Comparison of ENCODE assay signal across 1 cellular context in the genomic region with DNA sequence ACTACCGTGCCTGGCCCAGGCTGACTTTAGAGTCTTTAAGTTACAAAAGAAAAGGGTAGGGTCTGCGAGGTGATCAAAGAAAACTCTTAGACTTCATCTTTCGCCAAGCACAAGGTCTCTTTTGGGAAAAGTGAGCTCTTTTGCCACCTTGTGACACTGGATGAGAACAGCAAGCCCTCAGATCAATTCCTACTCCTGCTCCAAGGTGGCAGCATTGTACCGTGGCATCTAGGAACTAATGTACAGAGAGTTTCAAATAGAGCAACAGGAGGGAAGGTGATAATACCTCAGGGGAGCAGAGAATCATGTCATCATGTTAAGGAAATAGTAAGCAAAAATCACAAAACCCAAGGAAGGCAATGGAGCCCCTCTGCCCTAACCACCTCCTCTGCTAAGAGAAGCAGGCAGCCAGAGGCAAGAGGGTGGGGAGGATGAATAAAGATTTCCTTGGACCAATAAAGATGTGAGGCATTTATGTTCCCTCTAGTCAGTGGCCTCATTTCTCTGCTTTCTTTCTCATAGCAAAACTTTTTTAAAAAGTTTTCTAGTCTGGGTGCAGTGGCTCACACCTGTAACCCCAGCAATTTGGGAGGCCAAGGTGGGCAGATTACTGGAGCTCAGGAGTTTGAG.
A peak's percentile ranks its signal among the peaks of the same experiment; 100 is the strongest.
TF ChIP-seq lines count a peak whose summit lies in the region.

No MANE protein-coding gene starts in this region.

TF ChIP-seq in HepG2, 621 proteins besides CTCF, POLR2A, EP300 and RAD21 (continued from another document and continues in another):
- TF ChIP-seq, protein P1, sequence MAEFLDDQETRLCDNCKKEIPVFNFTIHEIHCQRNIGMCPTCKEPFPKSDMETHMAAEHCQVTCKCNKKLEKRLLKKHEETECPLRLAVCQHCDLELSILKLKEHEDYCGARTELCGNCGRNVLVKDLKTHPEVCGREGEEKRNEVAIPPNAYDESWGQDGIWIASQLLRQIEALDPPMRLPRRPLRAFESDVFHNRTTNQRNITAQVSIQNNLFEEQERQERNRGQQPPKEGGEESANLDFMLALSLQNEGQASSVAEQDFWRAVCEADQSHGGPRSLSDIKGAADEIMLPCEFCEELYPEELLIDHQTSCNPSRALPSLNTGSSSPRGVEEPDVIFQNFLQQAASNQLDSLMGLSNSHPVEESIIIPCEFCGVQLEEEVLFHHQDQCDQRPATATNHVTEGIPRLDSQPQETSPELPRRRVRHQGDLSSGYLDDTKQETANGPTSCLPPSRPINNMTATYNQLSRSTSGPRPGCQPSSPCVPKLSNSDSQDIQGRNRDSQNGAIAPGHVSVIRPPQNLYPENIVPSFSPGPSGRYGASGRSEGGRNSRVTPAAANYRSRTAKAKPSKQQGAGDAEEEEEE (CRISPR knock-in tag; IDR thresholded peaks at IDR 0.05; ENCODE audit: borderline replicate concordance): no peak
- TF ChIP-seq ZNF782 (CRISPR knock-in tag; IDR thresholded peaks at IDR 0.05; ENCODE audit: borderline replicate concordance) (no peak), PHF20 (CRISPR knock-in tag; IDR thresholded peaks at IDR 0.05) (no peak), HOXA3 (CRISPR knock-in tag; IDR thresholded peaks at IDR 0.05) (peak; percentile 43; the same call in 1 of the 2 replicates), ZNF746 (CRISPR knock-in tag; IDR thresholded peaks at IDR 0.05) (no peak), BRD4 (CRISPR knock-in tag; IDR thresholded peaks at IDR 0.05) (no peak), YEATS4 (CRISPR knock-in tag; IDR thresholded peaks at IDR 0.05; ENCODE audit: borderline replicate concordance) (no peak), ZNF598 (CRISPR knock-in tag; IDR thresholded peaks at IDR 0.05; ENCODE audit: borderline replicate concordance) (no peak), ZBTB10 (CRISPR knock-in tag; IDR thresholded peaks at IDR 0.05; ENCODE audit: borderline replicate concordance) (no peak), SP5 (CRISPR knock-in tag; IDR thresholded peaks at IDR 0.05; ENCODE audit: borderline replicate concordance, low read depth) (no peak), DNMT3B (CRISPR knock-in tag; conservative IDR thresholded peaks at IDR 0.05) (no peak), GATAD2A (CRISPR knock-in tag; IDR thresholded peaks at IDR 0.05) (peak; percentile 52), ZNF343 (CRISPR knock-in tag; IDR thresholded peaks at IDR 0.05) (no peak), ZBTB26 (CRISPR knock-in tag; IDR thresholded peaks at IDR 0.05; ENCODE audit: borderline replicate concordance) (no peak), ZFX (CRISPR knock-in tag; IDR thresholded peaks at IDR 0.05; ENCODE audit: low read depth) (no peak), HNRNPK (IDR thresholded peaks at IDR 0.05; ENCODE audit: low read depth, low read length, poor library complexity, severe bottlenecking) (no peak), HOMEZ (CRISPR knock-in tag; IDR thresholded peaks at IDR 0.05; ENCODE audit: low read depth) (no peak), SOX5 (CRISPR knock-in tag; IDR thresholded peaks at IDR 0.05; ENCODE audit: borderline replicate concordance) (no peak), SAP130 (CRISPR knock-in tag; IDR thresholded peaks at IDR 0.05; ENCODE audit: low read depth) (peak; percentile 40; the same call in 1 of the 2 replicates), ZIK1 (CRISPR knock-in tag; IDR thresholded peaks at IDR 0.05; ENCODE audit: borderline replicate concordance, low read depth) (no peak), ATF7-NPFF (CRISPR knock-in tag; IDR thresholded peaks at IDR 0.05; ENCODE audit: low read depth) (no peak), ZNF790 (CRISPR knock-in tag; IDR thresholded peaks at IDR 0.05; ENCODE audit: borderline replicate concordance) (no peak), PHB2 (IDR thresholded peaks at IDR 0.05; ENCODE audit: partially characterized antibody) (no peak), NR1H2 (CRISPR knock-in tag; IDR thresholded peaks at IDR 0.05; ENCODE audit: borderline replicate concordance, low read depth) (no peak), NR2F6 (IDR thresholded peaks at IDR 0.05) (no peak), NR2F6 (CRISPR knock-in tag; IDR thresholded peaks at IDR 0.05) (peak; percentile 31; the same call in 1 of the 2 replicates), HCFC1 (IDR thresholded peaks at IDR 0.05; ENCODE audit: low read depth, low read length) (no peak), TFDP1 (CRISPR knock-in tag; IDR thresholded peaks at IDR 0.05; ENCODE audit: borderline replicate concordance) (no peak), FOXK2 (IDR thresholded peaks at IDR 0.05) (no peak), NFIB (CRISPR knock-in tag; IDR thresholded peaks at IDR 0.05; ENCODE audit: borderline replicate concordance) (no peak), ZNF816 (CRISPR knock-in tag; IDR thresholded peaks at IDR 0.05; ENCODE audit: borderline replicate concordance) (no peak), RFX5 (IDR thresholded peaks at IDR 0.05; ENCODE audit: low read depth, low read length) (no peak), ZFY (CRISPR knock-in tag; IDR thresholded peaks at IDR 0.05) (0 out of 2 replicates have a peak, but pooled peaks have one; percentile 14), SOX13 (IDR thresholded peaks at IDR 0.05) (no peak), SOX13 (CRISPR knock-in tag; conservative IDR thresholded peaks at IDR 0.05 in 1 of 2, IDR thresholded peaks at IDR 0.05 in 1 of 2) (no peak), HOXD1 (CRISPR knock-in tag; IDR thresholded peaks at IDR 0.05) (no peak), TSC22D2 (CRISPR knock-in tag; IDR thresholded peaks at IDR 0.05; ENCODE audit: borderline replicate concordance) (no peak), PBX2 (CRISPR knock-in tag; IDR thresholded peaks at IDR 0.05) (no peak), ZNF260 (CRISPR knock-in tag; IDR thresholded peaks at IDR 0.05; ENCODE audit: borderline replicate concordance, low read depth) (no peak), BHLHE40 (IDR thresholded peaks at IDR 0.05; ENCODE audit: low read length) (no peak), E2F2 (CRISPR knock-in tag; IDR thresholded peaks at IDR 0.05; ENCODE audit: borderline replicate concordance) (no peak), NFE2L2 (IDR thresholded peaks at IDR 0.05; ENCODE audit: low read length) (no peak), TP53 (CRISPR knock-in tag; conservative IDR thresholded peaks at IDR 0.05) (no peak), KDM3A (CRISPR knock-in tag; IDR thresholded peaks at IDR 0.05; ENCODE audit: low read depth) (peak; percentile 43; the same call in 1 of the 2 replicates), ZNF7 (CRISPR knock-in tag; IDR thresholded peaks at IDR 0.05) (no peak), CEBPB (IDR thresholded peaks at IDR 0.05; ENCODE audit: borderline replicate concordance, low read depth, low read length) (no peak), KAT8 (CRISPR knock-in tag; IDR thresholded peaks at IDR 0.05) (no peak), NCOA2 (CRISPR knock-in tag; IDR thresholded peaks at IDR 0.05) (no peak), NFRKB (IDR thresholded peaks at IDR 0.05) (no peak), SIX1 (CRISPR knock-in tag; IDR thresholded peaks at IDR 0.05; ENCODE audit: borderline replicate concordance) (peak; percentile 28; the same call in 1 of the 2 replicates), PHF21A (CRISPR knock-in tag; IDR thresholded peaks at IDR 0.05) (no peak), PHF5A (CRISPR knock-in tag; IDR thresholded peaks at IDR 0.05; ENCODE audit: low read depth, unreplicated experiment) (no peak), ZKSCAN1 (IDR thresholded peaks at IDR 0.05; ENCODE audit: low read length) (no peak), MXD4 (CRISPR knock-in tag; IDR thresholded peaks at IDR 0.05) (0 out of 2 replicates have a peak, but pooled peaks have one; percentile 51), ZNF724P (CRISPR knock-in tag; IDR thresholded peaks at IDR 0.05; ENCODE audit: borderline replicate concordance) (no peak)
- TF ChIP-seq, protein P2, sequence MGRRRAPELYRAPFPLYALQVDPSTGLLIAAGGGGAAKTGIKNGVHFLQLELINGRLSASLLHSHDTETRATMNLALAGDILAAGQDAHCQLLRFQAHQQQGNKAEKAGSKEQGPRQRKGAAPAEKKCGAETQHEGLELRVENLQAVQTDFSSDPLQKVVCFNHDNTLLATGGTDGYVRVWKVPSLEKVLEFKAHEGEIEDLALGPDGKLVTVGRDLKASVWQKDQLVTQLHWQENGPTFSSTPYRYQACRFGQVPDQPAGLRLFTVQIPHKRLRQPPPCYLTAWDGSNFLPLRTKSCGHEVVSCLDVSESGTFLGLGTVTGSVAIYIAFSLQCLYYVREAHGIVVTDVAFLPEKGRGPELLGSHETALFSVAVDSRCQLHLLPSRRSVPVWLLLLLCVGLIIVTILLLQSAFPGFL (CRISPR knock-in tag; IDR thresholded peaks at IDR 0.05): no peak
- TF ChIP-seq, protein P3, sequence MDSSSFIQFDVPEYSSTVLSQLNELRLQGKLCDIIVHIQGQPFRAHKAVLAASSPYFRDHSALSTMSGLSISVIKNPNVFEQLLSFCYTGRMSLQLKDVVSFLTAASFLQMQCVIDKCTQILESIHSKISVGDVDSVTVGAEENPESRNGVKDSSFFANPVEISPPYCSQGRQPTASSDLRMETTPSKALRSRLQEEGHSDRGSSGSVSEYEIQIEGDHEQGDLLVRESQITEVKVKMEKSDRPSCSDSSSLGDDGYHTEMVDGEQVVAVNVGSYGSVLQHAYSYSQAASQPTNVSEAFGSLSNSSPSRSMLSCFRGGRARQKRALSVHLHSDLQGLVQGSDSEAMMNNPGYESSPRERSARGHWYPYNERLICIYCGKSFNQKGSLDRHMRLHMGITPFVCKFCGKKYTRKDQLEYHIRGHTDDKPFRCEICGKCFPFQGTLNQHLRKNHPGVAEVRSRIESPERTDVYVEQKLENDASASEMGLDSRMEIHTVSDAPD (CRISPR knock-in tag; IDR thresholded peaks at IDR 0.05): no peak
